8 cellular contexts compared by ENCODE assay signal in genomic region chr19:58362272-58362994, GRCh38. TPM values are rescaled to one million over a fixed set of nuclear protein-coding genes. Genes with fewer than 3 reads are reported as not detected.
DNase-seq lines count a peak whose midpoint lies in the region; ATAC-seq and TF ChIP-seq lines count a peak whose summit lies in the region.

TSS of gene ZNF497 (minus strand) at chr19:58362751. CDS start at chr19:58357635, 5,116 bp downstream.

- peak within 1 kb of the TSS; percentile 97 for H3K4me3 Mint-ChIP-seq in activated naive CD4-positive, alpha-beta T cell treated with anti-CD3 and anti-CD28 coated beads, Interleukin-2, amount 50 U/mL, for 24 hours
- peak within 1 kb of the TSS; percentile 97 for H3K4me3 Mint-ChIP-seq in glutamatergic neuron (ENCODE audit: unreplicated experiment)

- peaks cover 8% of the 10 kb centered on the region for H3K4me1 ChIP-seq in osteoblast (ENCODE audit: insufficient read depth, low read length)
- H3K4me1 ChIP-seq in thoracic aorta (ENCODE audit: control insufficient read depth in 1 of 2, low read depth in 2 of 2), result peaks cover 5 to 6% of the 10 kb centered on the region in 2 donors

- H3K4me1 Mint-ChIP-seq in activated naive CD4-positive, alpha-beta T cell treated with anti-CD3 and anti-CD28 coated beads, Interleukin-2, amount 50 U/mL, for 24 hours, result peaks cover 10% of the 10 kb centered on the region
- peaks cover 3% of the 10 kb centered on the region for H3K4me1 Mint-ChIP-seq in glutamatergic neuron (ENCODE audit: low read depth, unreplicated experiment)

- peak within 1 kb of the TSS; percentile 98 for H2AFZ ChIP-seq in osteoblast (ENCODE audit: low read length)

- H3K27ac Mint-ChIP-seq in activated naive CD4-positive, alpha-beta T cell treated with anti-CD3 and anti-CD28 coated beads, Interleukin-2, amount 50 U/mL, for 24 hours, result peak within 1 kb of the TSS; percentile 91
- peak within 1 kb of the TSS; percentile 99 for H3K27ac Mint-ChIP-seq in glutamatergic neuron (ENCODE audit: unreplicated experiment)

- peak within 1 kb of the TSS; percentile 92 for H3K27ac ChIP-seq in SK-N-MC
- H3K27ac ChIP-seq in osteoblast (ENCODE audit: low read depth, low read length), result peak within 1 kb of the TSS; percentile 96
- peak within 1 kb of the TSS; percentile 85 to 97 for H3K27ac ChIP-seq in thoracic aorta

- TF ChIP-seq CTCF in glutamatergic neuron (IDR thresholded peaks at IDR 0.05; ENCODE audit: partially characterized antibody, unreplicated experiment), result no peak
- TF ChIP-seq CTCF in osteoblast (IDR thresholded peaks at IDR 0.05; ENCODE audit: extremely low read depth, low read depth, low read length), result no peak
- peak; percentile 12 for TF ChIP-seq CTCF in thoracic aorta (IDR thresholded peaks at IDR 0.05)

- no peaks in the 10 kb centered on the region for H3K9me3 ChIP-seq in SK-N-MC (ENCODE audit: low read depth, low read length)
- H3K9me3 ChIP-seq in osteoblast (ENCODE audit: low read depth, low read length), result no peaks in the 10 kb centered on the region
- no peaks in the 10 kb centered on the region for H3K9me3 ChIP-seq in thoracic aorta

- no peaks in the 10 kb centered on the region for H3K36me3 Mint-ChIP-seq in activated naive CD4-positive, alpha-beta T cell treated with anti-CD3 and anti-CD28 coated beads, Interleukin-2, amount 50 U/mL, for 24 hours
- no peaks in the 10 kb centered on the region for H3K36me3 Mint-ChIP-seq in glutamatergic neuron (ENCODE audit: unreplicated experiment)

- H3K27me3 ChIP-seq in osteoblast (ENCODE audit: insufficient read depth, low read length) (peaks cover 6% of the 10 kb centered on the region), thoracic aorta (replicated peaks; ENCODE audit: insufficient read depth) (no peaks in the 10 kb centered on the region)

- H3K9me3 Mint-ChIP-seq in activated naive CD4-positive, alpha-beta T cell treated with anti-CD3 and anti-CD28 coated beads, Interleukin-2, amount 50 U/mL, for 24 hours, result no peaks in the 10 kb centered on the region
- peaks cover 14% of the 10 kb centered on the region for H3K9me3 Mint-ChIP-seq in glutamatergic neuron (ENCODE audit: unreplicated experiment)

- DNase-seq in NCI-H1048 (lab: John Stamatoyannopoulos, UW), result peak; percentile 91
- DNase-seq in SK-N-MC (ENCODE audit: low read depth, low spot score), result peak; percentile 67
- peak; percentile 95 for DNase-seq in glutamatergic neuron
- peak; percentile 100 for DNase-seq in osteoblast (ENCODE audit: insufficient read length, low spot score, missing footprints)
- peak; percentile 82 for DNase-seq in thoracic aorta (ENCODE audit: low spot score)

- peak within 1 kb of the TSS; percentile 97 for H3K4me2 ChIP-seq in osteoblast (ENCODE audit: insufficient read depth, low read length)

- H3K9ac ChIP-seq in SK-N-MC (ENCODE audit: insufficient read length), result peak within 1 kb of the TSS; percentile 99

- H3K4me3 ChIP-seq in GM08714 (ENCODE audit: low read length), result peak within 1 kb of the TSS; percentile 63
- peak within 1 kb of the TSS; percentile 100 for H3K4me3 ChIP-seq in SK-N-MC
- H3K4me3 ChIP-seq in osteoblast (ENCODE audit: insufficient read depth, low read length), result peak within 1 kb of the TSS; percentile 90
- H3K4me3 ChIP-seq in thoracic aorta, result peak within 1 kb of the TSS; percentile 72

- H3K36me3 ChIP-seq in SK-N-MC (ENCODE audit: insufficient read depth, low read length) (no peaks in the 10 kb centered on the region), osteoblast (ENCODE audit: insufficient read depth, low read length) (no peaks in the 10 kb centered on the region), thoracic aorta (no peaks in the 10 kb centered on the region)

- ATAC-seq in HG02588 (IDR thresholded peaks at IDR 0.05; ENCODE audit: unreplicated experiment), result peak; percentile 85
- peak; percentile 94 for ATAC-seq in thoracic aorta (ENCODE audit: insufficient number of reproducible peaks, low FRiP score, low read depth)

- H3K27me3 Mint-ChIP-seq in activated naive CD4-positive, alpha-beta T cell treated with anti-CD3 and anti-CD28 coated beads, Interleukin-2, amount 50 U/mL, for 24 hours, result no peaks in the 10 kb centered on the region
- H3K27me3 Mint-ChIP-seq in glutamatergic neuron (ENCODE audit: unreplicated experiment), result peaks cover 4% of the 10 kb centered on the region

- no peaks in the 10 kb centered on the region for H4K20me1 ChIP-seq in osteoblast (ENCODE audit: insufficient read depth, low read length)

- H3K79me2 ChIP-seq in osteoblast (ENCODE audit: insufficient read depth, low read length), result no peaks in the 10 kb centered on the region

RNA-seq across cellular contexts. Expression of gene ZNF497, which starts in this region (rescaled TPM):
- total RNA-seq in glutamatergic neuron (ENCODE audit: unreplicated experiment), result 3.5 TPM
- total RNA-seq in osteoblast, result 1.2 and 1.4 TPM in 2 replicates
- 1 to 10 TPM in 1 of 2 donors, not detected in 1; 2.3 TPM for total RNA-seq in thoracic aorta

Comparison
In these comparisons a context has a peak if more than half of its experiments do, and no peak if none do; other contexts are left out.
1. Peak in every context shown above with its lines: DNase-seq, ATAC-seq, H3K4me3 ChIP-seq and H3K27ac ChIP-seq.